8 cellular contexts compared by ENCODE assay signal in genomic region chr11:111514216-111515031, GRCh38. TPM values are rescaled to one million over a fixed set of nuclear protein-coding genes. Genes with fewer than 3 reads are reported as not detected.
DNase-seq lines count a peak whose midpoint lies in the region; ATAC-seq, FAIRE-seq and TF ChIP-seq lines count a peak whose summit lies in the region.

HOATZ (plus strand) TSS chr11:111514778; CDS start chr11:111514785, 7 bp downstream.

- no peak for FAIRE-seq in frontal cortex (lab: Jason Lieb, UNC)

- intact Hi-C loops in activated CD8-positive, alpha-beta T cell treated with anti-CD3 and anti-CD28 coated beads for 36 hours (cut with micrococcal nuclease) = no loop called here

- TF ChIP-seq CTCF in activated CD8-positive, alpha-beta T cell treated with anti-CD3 and anti-CD28 coated beads for 36 hours (IDR thresholded peaks at IDR 0.05) = peak; percentile 37

- H3K27me3 Mint-ChIP-seq in activated CD8-positive, alpha-beta T cell treated with anti-CD3 and anti-CD28 coated beads for 36 hours = peaks cover 35% of the 10 kb centered on the region

- H3K4me1 Mint-ChIP-seq in activated CD8-positive, alpha-beta T cell treated with anti-CD3 and anti-CD28 coated beads for 36 hours (ENCODE audit: low read depth) = peaks cover 21% of the 10 kb centered on the region

- peak; percentile 45 for ATAC-seq in activated CD8-positive, alpha-beta T cell treated with anti-CD3 and anti-CD28 coated beads for 36 hours
- ATAC-seq in GM21723 (IDR thresholded peaks at IDR 0.05; ENCODE audit: unreplicated experiment) = no peak

- H3K27ac Mint-ChIP-seq in activated CD8-positive, alpha-beta T cell treated with anti-CD3 and anti-CD28 coated beads for 36 hours = no peak within 1 kb of the TSS

- H3K9me3 Mint-ChIP-seq in activated CD8-positive, alpha-beta T cell treated with anti-CD3 and anti-CD28 coated beads for 36 hours = no peaks in the 10 kb centered on the region

- no peaks in the 10 kb centered on the region for H3K36me3 Mint-ChIP-seq in activated CD8-positive, alpha-beta T cell treated with anti-CD3 and anti-CD28 coated beads for 36 hours (ENCODE audit: low read depth)

- CTCF ChIA-PET in activated CD8-positive, alpha-beta T cell treated with anti-CD3 and anti-CD28 coated beads for 36 hours (lab: Charles Lee) = interaction anchor here (0.7 to 2.3 kb wide), 9 partner anchors 8 to 72 kb away, joined by 3 to 11 read pairs (median 5); no protein-coding TSS in a partner anchor

- POLR2A ChIA-PET in activated CD8-positive, alpha-beta T cell treated with anti-CD3 and anti-CD28 coated beads for 36 hours (lab: Charles Lee) = interaction anchor here (0.6 to 0.7 kb wide), 2 partner anchors 25 to 135 kb away, joined by 3 read pairs; no protein-coding TSS in a partner anchor

- H3K4me3 ChIP-seq in skeletal muscle cell (ENCODE audit: low read depth, low read length) = peak within 1 kb of the TSS; percentile 37

- DNase-seq in NCI-H82 (lab: John Stamatoyannopoulos, UW) = peak; percentile 8
- DNase-seq in NCI-H82 treated with DMSO at 0.1 percent for 48 hours (lab: John Stamatoyannopoulos, UW; ENCODE audit: unreplicated experiment) = no peak
- DNase-seq in activated CD8-positive, alpha-beta T cell treated with anti-CD3 and anti-CD28 coated beads for 36 hours = peak; percentile 48
- peak; percentile 26 to 30 for DNase-seq in frontal cortex (ENCODE audit: low spot score in 2 of 2)
- no peak for DNase-seq in skeletal muscle cell (ENCODE audit: low read depth)
- DNase-seq in NCI-H2107 treated with DMSO at 0.1 percent for 48 hours (lab: John Stamatoyannopoulos, UW; ENCODE audit: unreplicated experiment) = no peak
- DNase-seq in mesenteric fat pad (ENCODE audit: low spot score) = no peak

- H3K4me3 Mint-ChIP-seq in activated CD8-positive, alpha-beta T cell treated with anti-CD3 and anti-CD28 coated beads for 36 hours = peak within 1 kb of the TSS; percentile 65

RNA-seq across cellular contexts. Expression of gene HOATZ, which starts in this region (rescaled TPM):
- total RNA-seq in activated CD8-positive, alpha-beta T cell treated with anti-CD3 and anti-CD28 coated beads for 36 hours = not detected
- total RNA-seq in frontal cortex (not detected), mesenteric fat pad (not detected)

Comparison
In these comparisons a context has a peak if more than half of its experiments do, and no peak if none do; other contexts are left out.
1. Peak in DNase-seq and ATAC-seq in activated CD8-positive, alpha-beta T cell treated with anti-CD3 and anti-CD28 coated beads for 36 hours; RNA of the gene not detected or under 1 TPM.
2. Peak in DNase-seq in frontal cortex; RNA of the gene not detected or under 1 TPM.